20 cellular contexts compared by ENCODE assay signal in the genomic region with DNA sequence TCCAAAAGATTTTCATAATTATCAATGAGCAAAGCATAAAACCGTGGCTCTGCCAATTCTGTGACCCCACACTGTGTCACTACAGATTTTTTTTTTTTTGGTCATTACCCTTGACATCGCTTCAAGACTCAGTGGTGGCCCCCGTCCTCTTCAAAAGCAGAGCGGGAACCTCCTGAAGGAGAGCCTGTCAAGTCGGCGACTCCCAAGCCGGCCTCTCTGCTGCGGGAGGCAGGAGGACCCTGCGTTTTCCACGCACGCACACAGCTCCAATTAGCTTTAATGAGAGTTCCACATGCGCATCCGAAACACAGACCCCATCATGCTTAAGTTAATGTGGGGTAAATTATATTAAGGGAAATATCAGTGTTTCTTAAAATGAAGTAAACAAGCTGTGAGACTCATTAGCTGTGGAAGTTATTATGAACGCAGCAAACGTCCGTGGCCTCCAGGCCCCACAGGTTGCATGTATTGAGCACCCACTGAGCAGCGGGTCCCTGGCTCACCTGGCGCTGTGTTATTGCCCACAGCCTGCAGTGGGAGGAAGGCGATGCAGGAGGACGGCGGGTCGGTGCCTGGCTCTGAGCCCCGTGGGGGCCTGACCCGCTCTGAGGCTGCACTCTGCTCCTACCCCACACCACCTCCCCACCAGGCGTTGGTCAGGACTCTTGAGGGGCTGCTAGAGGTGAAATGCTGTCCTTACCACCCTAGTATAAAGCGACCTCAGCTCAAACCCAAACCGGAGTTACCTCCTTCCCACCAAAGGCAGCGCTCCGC.
"Had no signal": no experiment of that assay in that cellular context is flagged by ENCODE, and none has a peak within 500 bp of the region (broad histone marks: within the 10 kb centered on the region; RNA-seq: fewer than 3 reads in every experiment).

No MANE protein-coding gene starts in this region.

- H3K27ac ChIP-seq: HL-60, SJSA1, SK-N-MC had no signal

- H3K27me3 ChIP-seq: SJSA1 had no signal

- DNase-seq: KBM-7, MV-4-11, NCI-H1048, NCI-H1105, NCI-H1417, NCI-H1436 treated with DMSO at 0.1 percent for 48 hours, NCI-H1694, NCI-H187 treated with DMSO at 0.1 percent for 48 hours, NCI-H2029 treated with DMSO at 0.1 percent for 48 hours, NCI-H2227 treated with DMSO at 0.1 percent for 48 hours, NCI-H510A, NCI-H524 treated with DMSO at 0.1 percent for 48 hours, NCI-H69, NCI-H774, Right ventricle myocardium superior, RPMI8226, SIG-M5 had no signal

- H3K4me3 ChIP-seq: SJSA1, SK-N-MC had no signal

- H3K36me3 ChIP-seq: SJSA1 had no signal

- H3K4me1 ChIP-seq: SJSA1 had no signal
